Comparison of ENCODE assay signal across 17 cellular contexts in genomic region chr12:130074661-130075406, GRCh38.
"Had no signal": no experiment of that assay in that cellular context is flagged by ENCODE, and none has a peak within 500 bp of the region (broad histone marks: within the 10 kb centered on the region; RNA-seq: fewer than 3 reads in every experiment).

No MANE protein-coding gene starts in this region.

- H3K27ac Mint-ChIP-seq: dendritic cell treated with granulocyte-macrophage colony-stimulating factor and Interleukin-4, amounts not matched to agents 40 ng/mL and 50 ng/mL, for 4 days; effector memory CD8-positive, alpha-beta T cell; mesothelial cell of epicardium; natural killer cell; progenitor cell of endocrine pancreas; stimulated activated memory B cell treated with anti-CD40 and anti-IgM and Interleukin-4, amounts not matched to agents 10 μg/mL and 1 μg/mL and 100 μg/mL, for 72 hours; stimulated activated naive CD8-positive, alpha-beta T cell treated with anti-CD3 and anti-CD28 coated beads, Interleukin-15, Interleukin-2, amounts not matched to agents 100 ng/mL and 50 ng/mL, for 24 hours had no signal

- ATAC-seq: effector memory CD8-positive, alpha-beta T cell; heart left ventricle; left lobe of liver; natural killer cell; pancreas; right lobe of liver; stimulated activated memory B cell treated with anti-CD40 and anti-IgM and Interleukin-4, amounts not matched to agents 10 μg/mL and 1 μg/mL and 100 μg/mL, for 72 hours had no signal

- H3K4me1 Mint-ChIP-seq: mesothelial cell of epicardium; natural killer cell; stimulated activated memory B cell treated with anti-CD40 and anti-IgM and Interleukin-4, amounts not matched to agents 10 μg/mL and 1 μg/mL and 100 μg/mL, for 72 hours had no signal

- H3K27me3 Mint-ChIP-seq: dendritic cell treated with granulocyte-macrophage colony-stimulating factor and Interleukin-4, amounts not matched to agents 40 ng/mL and 50 ng/mL, for 4 days; stimulated activated memory B cell treated with anti-CD40 and anti-IgM and Interleukin-4, amounts not matched to agents 10 μg/mL and 1 μg/mL and 100 μg/mL, for 72 hours had no signal

- DNase-seq: effector memory CD8-positive, alpha-beta T cell; heart left ventricle; hippocampal formation; kidney glomerular epithelial cell; natural killer cell; occipital lobe; pancreas; right lobe of liver; stimulated activated CD4-positive, alpha-beta T cell treated with anti-CD3 and anti-CD28 coated beads, Interleukin-4, amount 100 ng/mL, for 24 hours; testis; transverse colon had no signal

- H3K4me3 Mint-ChIP-seq: dendritic cell treated with granulocyte-macrophage colony-stimulating factor and Interleukin-4, amounts not matched to agents 40 ng/mL and 50 ng/mL, for 4 days; effector memory CD8-positive, alpha-beta T cell; mesothelial cell of epicardium; natural killer cell; stimulated activated memory B cell treated with anti-CD40 and anti-IgM and Interleukin-4, amounts not matched to agents 10 μg/mL and 1 μg/mL and 100 μg/mL, for 72 hours; stimulated activated naive CD8-positive, alpha-beta T cell treated with anti-CD3 and anti-CD28 coated beads, Interleukin-15, Interleukin-2, amounts not matched to agents 100 ng/mL and 50 ng/mL, for 24 hours had no signal

- H3K36me3 Mint-ChIP-seq: mesothelial cell of epicardium; natural killer cell; stimulated activated memory B cell treated with anti-CD40 and anti-IgM and Interleukin-4, amounts not matched to agents 10 μg/mL and 1 μg/mL and 100 μg/mL, for 72 hours had no signal
